ENCODE assay signal across 1 cellular context in the genomic region with DNA sequence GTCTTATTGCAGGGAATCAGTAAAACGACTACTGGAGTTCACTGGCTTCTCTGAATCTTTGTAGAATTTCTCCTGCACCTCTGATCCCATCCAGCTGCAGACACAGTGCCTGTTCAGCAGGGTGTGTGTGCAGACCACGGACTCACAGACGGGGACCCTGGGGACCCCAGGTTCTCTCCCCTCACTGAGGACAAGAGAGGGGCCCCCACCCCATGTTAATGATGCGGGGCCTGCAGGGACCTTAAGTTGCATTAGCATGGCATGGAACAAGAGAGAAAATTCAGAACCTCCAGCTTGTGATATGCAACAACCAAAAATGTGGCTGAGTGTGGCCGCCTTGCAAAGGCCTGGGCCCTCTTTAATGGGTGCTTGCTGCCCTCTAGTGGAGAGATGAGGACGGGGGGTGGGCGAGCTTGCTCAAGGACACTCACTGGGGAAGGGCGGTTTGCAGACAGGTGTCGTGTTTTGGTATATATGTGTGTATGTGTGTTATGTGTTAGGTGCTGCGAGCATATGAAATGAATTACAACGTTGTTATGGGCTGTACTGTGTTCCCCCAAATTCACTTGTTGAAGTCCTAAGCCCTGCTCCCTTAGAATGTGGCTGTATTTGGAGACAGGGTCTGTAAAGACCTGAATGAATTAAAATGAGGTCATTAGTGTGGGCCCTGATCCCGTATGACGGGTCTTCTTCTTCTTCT.
A peak's percentile ranks its signal among the peaks of the same experiment; 100 is the strongest.
TF ChIP-seq lines count a peak whose summit lies in the region.

No MANE protein-coding gene starts in this region.

TF ChIP-seq in K562, 482 proteins besides CTCF, POLR2A, EP300 and RAD21 (continued from another document and continues in another):
- TF ChIP-seq, protein P1, sequence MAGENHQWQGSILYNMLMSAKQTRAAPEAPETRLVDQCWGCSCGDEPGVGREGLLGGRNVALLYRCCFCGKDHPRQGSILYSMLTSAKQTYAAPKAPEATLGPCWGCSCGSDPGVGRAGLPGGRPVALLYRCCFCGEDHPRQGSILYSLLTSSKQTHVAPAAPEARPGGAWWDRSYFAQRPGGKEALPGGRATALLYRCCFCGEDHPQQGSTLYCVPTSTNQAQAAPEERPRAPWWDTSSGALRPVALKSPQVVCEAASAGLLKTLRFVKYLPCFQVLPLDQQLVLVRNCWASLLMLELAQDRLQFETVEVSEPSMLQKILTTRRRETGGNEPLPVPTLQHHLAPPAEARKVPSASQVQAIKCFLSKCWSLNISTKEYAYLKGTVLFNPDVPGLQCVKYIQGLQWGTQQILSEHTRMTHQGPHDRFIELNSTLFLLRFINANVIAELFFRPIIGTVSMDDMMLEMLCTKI (IDR thresholded peaks at IDR 0.05; ENCODE audit: partially characterized antibody): no peak
- peak in 1 of 2 experiments; percentile 67; a peak in 2 of 4 replicates for TF ChIP-seq TEAD1 (CRISPR knock-in tag; IDR thresholded peaks at IDR 0.05)
- TF ChIP-seq, protein P2, sequence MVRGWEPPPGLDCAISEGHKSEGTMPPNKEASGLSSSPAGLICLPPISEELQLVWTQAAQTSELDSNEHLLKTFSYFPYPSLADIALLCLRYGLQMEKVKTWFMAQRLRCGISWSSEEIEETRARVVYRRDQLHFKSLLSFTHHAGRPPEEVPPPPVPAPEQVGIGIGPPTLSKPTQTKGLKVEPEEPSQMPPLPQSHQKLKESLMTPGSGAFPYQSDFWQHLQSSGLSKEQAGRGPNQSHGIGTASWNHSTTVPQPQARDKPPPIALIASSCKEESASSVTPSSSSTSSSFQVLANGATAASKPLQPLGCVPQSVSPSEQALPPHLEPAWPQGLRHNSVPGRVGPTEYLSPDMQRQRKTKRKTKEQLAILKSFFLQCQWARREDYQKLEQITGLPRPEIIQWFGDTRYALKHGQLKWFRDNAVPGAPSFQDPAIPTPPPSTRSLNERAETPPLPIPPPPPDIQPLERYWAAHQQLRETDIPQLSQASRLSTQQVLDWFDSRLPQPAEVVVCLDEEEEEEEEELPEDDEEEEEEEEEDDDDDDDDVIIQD (CRISPR knock-in tag; IDR thresholded peaks at IDR 0.05): no peak
- TF ChIP-seq HMG20A (CRISPR knock-in tag; conservative IDR thresholded peaks at IDR 0.05): no peak
- TF ChIP-seq KDM5B (IDR thresholded peaks at IDR 0.05; ENCODE audit: insufficient replicate concordance, low read depth, low read length): no peak
- no peak for TF ChIP-seq ZNF766 (CRISPR knock-in tag; conservative IDR thresholded peaks at IDR 0.05)
- peak; percentile 54 to 71; a peak in 3 of 4 replicates for TF ChIP-seq TBL1XR1 (IDR thresholded peaks at IDR 0.05; ENCODE audit: low read length in 2 of 2)
- TF ChIP-seq, protein P3, sequence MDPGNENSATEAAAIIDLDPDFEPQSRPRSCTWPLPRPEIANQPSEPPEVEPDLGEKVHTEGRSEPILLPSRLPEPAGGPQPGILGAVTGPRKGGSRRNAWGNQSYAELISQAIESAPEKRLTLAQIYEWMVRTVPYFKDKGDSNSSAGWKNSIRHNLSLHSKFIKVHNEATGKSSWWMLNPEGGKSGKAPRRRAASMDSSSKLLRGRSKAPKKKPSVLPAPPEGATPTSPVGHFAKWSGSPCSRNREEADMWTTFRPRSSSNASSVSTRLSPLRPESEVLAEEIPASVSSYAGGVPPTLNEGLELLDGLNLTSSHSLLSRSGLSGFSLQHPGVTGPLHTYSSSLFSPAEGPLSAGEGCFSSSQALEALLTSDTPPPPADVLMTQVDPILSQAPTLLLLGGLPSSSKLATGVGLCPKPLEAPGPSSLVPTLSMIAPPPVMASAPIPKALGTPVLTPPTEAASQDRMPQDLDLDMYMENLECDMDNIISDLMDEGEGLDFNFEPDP (CRISPR knock-in tag; IDR thresholded peaks at IDR 0.05): peak; percentile 65; the same call in 1 of the 2 replicates
- TF ChIP-seq ZNF644 (tag; IDR thresholded peaks at IDR 0.05; ENCODE audit: low read depth): no peak
- no peak for TF ChIP-seq NFXL1 (CRISPR knock-in tag; IDR thresholded peaks at IDR 0.05)
- TF ChIP-seq, protein P4, sequence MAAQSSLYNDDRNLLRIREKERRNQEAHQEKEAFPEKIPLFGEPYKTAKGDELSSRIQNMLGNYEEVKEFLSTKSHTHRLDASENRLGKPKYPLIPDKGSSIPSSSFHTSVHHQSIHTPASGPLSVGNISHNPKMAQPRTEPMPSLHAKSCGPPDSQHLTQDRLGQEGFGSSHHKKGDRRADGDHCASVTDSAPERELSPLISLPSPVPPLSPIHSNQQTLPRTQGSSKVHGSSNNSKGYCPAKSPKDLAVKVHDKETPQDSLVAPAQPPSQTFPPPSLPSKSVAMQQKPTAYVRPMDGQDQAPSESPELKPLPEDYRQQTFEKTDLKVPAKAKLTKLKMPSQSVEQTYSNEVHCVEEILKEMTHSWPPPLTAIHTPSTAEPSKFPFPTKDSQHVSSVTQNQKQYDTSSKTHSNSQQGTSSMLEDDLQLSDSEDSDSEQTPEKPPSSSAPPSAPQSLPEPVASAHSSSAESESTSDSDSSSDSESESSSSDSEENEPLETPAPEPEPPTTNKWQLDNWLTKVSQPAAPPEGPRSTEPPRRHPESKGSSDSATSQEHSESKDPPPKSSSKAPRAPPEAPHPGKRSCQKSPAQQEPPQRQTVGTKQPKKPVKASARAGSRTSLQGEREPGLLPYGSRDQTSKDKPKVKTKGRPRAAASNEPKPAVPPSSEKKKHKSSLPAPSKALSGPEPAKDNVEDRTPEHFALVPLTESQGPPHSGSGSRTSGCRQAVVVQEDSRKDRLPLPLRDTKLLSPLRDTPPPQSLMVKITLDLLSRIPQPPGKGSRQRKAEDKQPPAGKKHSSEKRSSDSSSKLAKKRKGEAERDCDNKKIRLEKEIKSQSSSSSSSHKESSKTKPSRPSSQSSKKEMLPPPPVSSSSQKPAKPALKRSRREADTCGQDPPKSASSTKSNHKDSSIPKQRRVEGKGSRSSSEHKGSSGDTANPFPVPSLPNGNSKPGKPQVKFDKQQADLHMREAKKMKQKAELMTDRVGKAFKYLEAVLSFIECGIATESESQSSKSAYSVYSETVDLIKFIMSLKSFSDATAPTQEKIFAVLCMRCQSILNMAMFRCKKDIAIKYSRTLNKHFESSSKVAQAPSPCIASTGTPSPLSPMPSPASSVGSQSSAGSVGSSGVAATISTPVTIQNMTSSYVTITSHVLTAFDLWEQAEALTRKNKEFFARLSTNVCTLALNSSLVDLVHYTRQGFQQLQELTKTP (IDR thresholded peaks at IDR 0.05; ENCODE audit: low read depth in 1 of 2, partially characterized antibody in 2 of 2): peak; percentile 19 to 68
- TF ChIP-seq NFE2 (IDR thresholded peaks at IDR 0.05; ENCODE audit: low read depth): no peak
- no peak for TF ChIP-seq ZNF354B (CRISPR knock-in tag; IDR thresholded peaks at IDR 0.05)
- TF ChIP-seq, protein P5, sequence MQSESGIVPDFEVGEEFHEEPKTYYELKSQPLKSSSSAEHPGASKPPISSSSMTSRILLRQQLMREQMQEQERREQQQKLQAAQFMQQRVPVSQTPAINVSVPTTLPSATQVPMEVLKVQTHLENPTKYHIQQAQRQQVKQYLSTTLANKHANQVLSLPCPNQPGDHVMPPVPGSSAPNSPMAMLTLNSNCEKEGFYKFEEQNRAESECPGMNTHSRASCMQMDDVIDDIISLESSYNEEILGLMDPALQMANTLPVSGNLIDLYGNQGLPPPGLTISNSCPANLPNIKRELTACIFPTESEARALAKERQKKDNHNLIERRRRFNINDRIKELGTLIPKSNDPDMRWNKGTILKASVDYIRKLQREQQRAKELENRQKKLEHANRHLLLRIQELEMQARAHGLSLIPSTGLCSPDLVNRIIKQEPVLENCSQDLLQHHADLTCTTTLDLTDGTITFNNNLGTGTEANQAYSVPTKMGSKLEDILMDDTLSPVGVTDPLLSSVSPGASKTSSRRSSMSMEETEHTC (IDR thresholded peaks at IDR 0.05): no peak
- 0 out of 2 replicates have a peak, but pooled peaks have one; percentile 1 for TF ChIP-seq JUNB (CRISPR knock-in tag; conservative IDR thresholded peaks at IDR 0.05)
- TF ChIP-seq E2F3 (CRISPR knock-in tag; IDR thresholded peaks at IDR 0.05): peak; percentile 38; the same call in 1 of the 2 replicates
- no peak for TF ChIP-seq SRSF1 (IDR thresholded peaks at IDR 0.05; ENCODE audit: low read depth, low read length)
- TF ChIP-seq RUNX1 (IDR thresholded peaks at IDR 0.05; ENCODE audit: low read depth): no peak
- TF ChIP-seq MCM3 (IDR thresholded peaks at IDR 0.05): no peak
- TF ChIP-seq CBX1 (IDR thresholded peaks at IDR 0.05; ENCODE audit: low read depth): no peak
- TF ChIP-seq GABPA (tag; conservative IDR thresholded peaks at IDR 0.05; ENCODE audit: low read depth): no peak
- TF ChIP-seq ZEB2 (IDR thresholded peaks at IDR 0.05): peak; percentile 85; the same call in 1 of the 2 replicates
- TF ChIP-seq MCM2 (IDR thresholded peaks at IDR 0.05; ENCODE audit: low read depth): no peak
- no peak for TF ChIP-seq POLR2G (IDR thresholded peaks at IDR 0.05; ENCODE audit: low read depth, low read length)
- no peak for TF ChIP-seq NCOA1 (IDR thresholded peaks at IDR 0.05; ENCODE audit: low read depth)
- no peak for TF ChIP-seq FOXJ3 (CRISPR knock-in tag; IDR thresholded peaks at IDR 0.05)
- TF ChIP-seq, protein P6, sequence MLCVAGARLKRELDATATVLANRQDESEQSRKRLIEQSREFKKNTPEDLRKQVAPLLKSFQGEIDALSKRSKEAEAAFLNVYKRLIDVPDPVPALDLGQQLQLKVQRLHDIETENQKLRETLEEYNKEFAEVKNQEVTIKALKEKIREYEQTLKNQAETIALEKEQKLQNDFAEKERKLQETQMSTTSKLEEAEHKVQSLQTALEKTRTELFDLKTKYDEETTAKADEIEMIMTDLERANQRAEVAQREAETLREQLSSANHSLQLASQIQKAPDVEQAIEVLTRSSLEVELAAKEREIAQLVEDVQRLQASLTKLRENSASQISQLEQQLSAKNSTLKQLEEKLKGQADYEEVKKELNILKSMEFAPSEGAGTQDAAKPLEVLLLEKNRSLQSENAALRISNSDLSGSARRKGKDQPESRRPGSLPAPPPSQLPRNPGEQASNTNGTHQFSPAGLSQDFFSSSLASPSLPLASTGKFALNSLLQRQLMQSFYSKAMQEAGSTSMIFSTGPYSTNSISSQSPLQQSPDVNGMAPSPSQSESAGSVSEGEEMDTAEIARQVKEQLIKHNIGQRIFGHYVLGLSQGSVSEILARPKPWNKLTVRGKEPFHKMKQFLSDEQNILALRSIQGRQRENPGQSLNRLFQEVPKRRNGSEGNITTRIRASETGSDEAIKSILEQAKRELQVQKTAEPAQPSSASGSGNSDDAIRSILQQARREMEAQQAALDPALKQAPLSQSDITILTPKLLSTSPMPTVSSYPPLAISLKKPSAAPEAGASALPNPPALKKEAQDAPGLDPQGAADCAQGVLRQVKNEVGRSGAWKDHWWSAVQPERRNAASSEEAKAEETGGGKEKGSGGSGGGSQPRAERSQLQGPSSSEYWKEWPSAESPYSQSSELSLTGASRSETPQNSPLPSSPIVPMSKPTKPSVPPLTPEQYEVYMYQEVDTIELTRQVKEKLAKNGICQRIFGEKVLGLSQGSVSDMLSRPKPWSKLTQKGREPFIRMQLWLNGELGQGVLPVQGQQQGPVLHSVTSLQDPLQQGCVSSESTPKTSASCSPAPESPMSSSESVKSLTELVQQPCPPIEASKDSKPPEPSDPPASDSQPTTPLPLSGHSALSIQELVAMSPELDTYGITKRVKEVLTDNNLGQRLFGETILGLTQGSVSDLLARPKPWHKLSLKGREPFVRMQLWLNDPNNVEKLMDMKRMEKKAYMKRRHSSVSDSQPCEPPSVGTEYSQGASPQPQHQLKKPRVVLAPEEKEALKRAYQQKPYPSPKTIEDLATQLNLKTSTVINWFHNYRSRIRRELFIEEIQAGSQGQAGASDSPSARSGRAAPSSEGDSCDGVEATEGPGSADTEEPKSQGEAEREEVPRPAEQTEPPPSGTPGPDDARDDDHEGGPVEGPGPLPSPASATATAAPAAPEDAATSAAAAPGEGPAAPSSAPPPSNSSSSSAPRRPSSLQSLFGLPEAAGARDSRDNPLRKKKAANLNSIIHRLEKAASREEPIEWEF (CRISPR knock-in tag; IDR thresholded peaks at IDR 0.05): no peak
- TF ChIP-seq CEBPG (CRISPR knock-in tag; IDR thresholded peaks at IDR 0.05): no peak
- TF ChIP-seq CEBPG (tag; conservative IDR thresholded peaks at IDR 0.05 in 1 of 2, IDR thresholded peaks at IDR 0.05 in 1 of 2): peak in 1 of 2 experiments; percentile 79; a peak in 2 of 4 replicates
- TF ChIP-seq SNIP1 (IDR thresholded peaks at IDR 0.05; ENCODE audit: low read depth): no peak
- TF ChIP-seq CHD2 (IDR thresholded peaks at IDR 0.05; ENCODE audit: low read depth, low read length): 0 out of 2 replicates have a peak, but pooled peaks have one; percentile 9
- TF ChIP-seq, protein P7, sequence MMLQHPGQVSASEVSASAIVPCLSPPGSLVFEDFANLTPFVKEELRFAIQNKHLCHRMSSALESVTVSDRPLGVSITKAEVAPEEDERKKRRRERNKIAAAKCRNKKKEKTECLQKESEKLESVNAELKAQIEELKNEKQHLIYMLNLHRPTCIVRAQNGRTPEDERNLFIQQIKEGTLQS (IDR thresholded peaks at IDR 0.05): no peak; the same call in 1 of the 2 replicates
- TF ChIP-seq, protein P7 (CRISPR knock-in tag; conservative IDR thresholded peaks at IDR 0.05): peak; percentile 91
- TF ChIP-seq, protein P8, sequence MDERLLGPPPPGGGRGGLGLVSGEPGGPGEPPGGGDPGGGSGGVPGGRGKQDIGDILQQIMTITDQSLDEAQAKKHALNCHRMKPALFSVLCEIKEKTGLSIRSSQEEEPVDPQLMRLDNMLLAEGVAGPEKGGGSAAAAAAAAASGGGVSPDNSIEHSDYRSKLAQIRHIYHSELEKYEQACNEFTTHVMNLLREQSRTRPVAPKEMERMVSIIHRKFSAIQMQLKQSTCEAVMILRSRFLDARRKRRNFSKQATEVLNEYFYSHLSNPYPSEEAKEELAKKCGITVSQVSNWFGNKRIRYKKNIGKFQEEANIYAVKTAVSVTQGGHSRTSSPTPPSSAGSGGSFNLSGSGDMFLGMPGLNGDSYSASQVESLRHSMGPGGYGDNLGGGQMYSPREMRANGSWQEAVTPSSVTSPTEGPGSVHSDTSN (CRISPR knock-in tag; IDR thresholded peaks at IDR 0.05; ENCODE audit: low read depth): no peak
- TF ChIP-seq, protein P8 (tag; conservative IDR thresholded peaks at IDR 0.05; ENCODE audit: low read depth): no peak
- TF ChIP-seq, protein P9, sequence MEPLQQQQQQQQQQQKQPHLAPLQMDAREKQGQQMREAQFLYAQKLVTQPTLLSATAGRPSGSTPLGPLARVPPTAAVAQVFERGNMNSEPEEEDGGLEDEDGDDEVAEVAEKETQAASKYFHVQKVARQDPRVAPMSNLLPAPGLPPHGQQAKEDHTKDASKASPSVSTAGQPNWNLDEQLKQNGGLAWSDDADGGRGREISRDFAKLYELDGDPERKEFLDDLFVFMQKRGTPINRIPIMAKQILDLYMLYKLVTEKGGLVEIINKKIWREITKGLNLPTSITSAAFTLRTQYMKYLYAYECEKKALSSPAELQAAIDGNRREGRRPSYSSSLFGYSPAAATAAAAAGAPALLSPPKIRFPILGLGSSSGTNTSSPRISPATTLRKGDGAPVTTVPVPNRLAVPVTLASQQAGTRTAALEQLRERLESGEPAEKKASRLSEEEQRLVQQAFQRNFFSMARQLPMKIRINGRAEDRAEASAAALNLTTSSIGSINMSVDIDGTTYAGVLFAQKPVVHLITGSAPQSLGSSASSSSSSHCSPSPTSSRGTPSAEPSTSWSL (CRISPR knock-in tag; IDR thresholded peaks at IDR 0.05; ENCODE audit: borderline replicate concordance): no peak
- no peak for TF ChIP-seq ZNF436 (CRISPR knock-in tag; IDR thresholded peaks at IDR 0.05)
